Comparison of ENCODE assay signal across 1 cellular context in the genomic region with DNA sequence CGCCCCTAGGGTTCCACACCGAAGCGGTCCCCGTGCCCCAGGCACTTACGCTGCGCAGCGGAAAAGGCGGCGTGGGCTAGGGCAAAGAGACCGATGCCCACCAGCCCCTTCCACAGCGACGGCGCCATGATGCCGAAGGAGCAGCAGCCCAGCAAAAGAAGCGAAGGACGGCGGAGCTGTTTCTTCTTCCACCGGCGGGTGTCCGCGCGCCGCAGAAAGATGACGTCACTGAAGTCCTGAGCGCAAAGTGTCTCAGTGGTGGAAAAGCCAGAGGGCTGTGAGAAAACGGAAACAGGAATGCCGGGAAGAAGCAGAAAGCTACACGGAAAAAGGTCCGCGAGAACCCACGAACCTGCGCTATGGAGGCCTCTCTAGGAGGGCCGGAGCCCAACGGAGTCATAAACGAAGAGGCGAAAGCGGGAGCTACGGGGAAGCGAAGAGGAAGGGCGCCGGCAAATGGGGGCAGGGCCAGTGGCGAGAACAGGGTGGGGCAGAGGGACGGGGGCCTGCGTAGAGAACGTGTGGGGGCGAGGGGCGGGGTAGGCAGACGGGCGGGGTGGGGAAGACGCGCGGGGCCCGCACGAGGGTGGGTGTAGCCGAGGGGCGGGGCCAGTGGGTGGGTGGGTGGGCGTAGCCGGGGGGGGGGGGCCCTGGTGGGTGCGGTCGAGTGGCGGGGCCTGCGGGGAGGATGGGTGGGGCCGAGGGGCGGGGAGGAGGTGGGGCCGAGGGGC.
A peak's percentile ranks its signal among the peaks of the same experiment; 100 is the strongest.
TF ChIP-seq lines count a peak whose summit lies in the region.

Gene MMGT1 (minus strand): TSS at position 441 of the 731 bp plus-strand sequence. CDS start 313 bp downstream, at position 128.

TF ChIP-seq in GM12878, 131 proteins besides CTCF, POLR2A, EP300 and RAD21 (continued from another document):
- TF ChIP-seq STAT3 (IDR thresholded peaks at IDR 0.05; ENCODE audit: low read depth, low read length), result no peak
- TF ChIP-seq LARP7 (IDR thresholded peaks at IDR 0.05), result 0 out of 2 replicates have a peak, but pooled peaks have one; percentile 28
- TF ChIP-seq, protein P1, sequence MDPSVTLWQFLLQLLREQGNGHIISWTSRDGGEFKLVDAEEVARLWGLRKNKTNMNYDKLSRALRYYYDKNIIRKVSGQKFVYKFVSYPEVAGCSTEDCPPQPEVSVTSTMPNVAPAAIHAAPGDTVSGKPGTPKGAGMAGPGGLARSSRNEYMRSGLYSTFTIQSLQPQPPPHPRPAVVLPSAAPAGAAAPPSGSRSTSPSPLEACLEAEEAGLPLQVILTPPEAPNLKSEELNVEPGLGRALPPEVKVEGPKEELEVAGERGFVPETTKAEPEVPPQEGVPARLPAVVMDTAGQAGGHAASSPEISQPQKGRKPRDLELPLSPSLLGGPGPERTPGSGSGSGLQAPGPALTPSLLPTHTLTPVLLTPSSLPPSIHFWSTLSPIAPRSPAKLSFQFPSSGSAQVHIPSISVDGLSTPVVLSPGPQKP (IDR thresholded peaks at IDR 0.05; ENCODE audit: low read depth, low read length), result no peak
- TF ChIP-seq NFIC (IDR thresholded peaks at IDR 0.05; ENCODE audit: low read depth, low read length), result no peak
- TF ChIP-seq NRF1 (conservative IDR thresholded peaks at IDR 0.05; ENCODE audit: low read depth, low read length), result no peak
- TF ChIP-seq POLR2AphosphoS2 (IDR thresholded peaks at IDR 0.05; ENCODE audit: low read depth, low read length), result 0 out of 2 replicates have a peak, but pooled peaks have one; percentile 32
- TF ChIP-seq E4F1 (IDR thresholded peaks at IDR 0.05; ENCODE audit: borderline replicate concordance, partially characterized antibody), result no peak
- no peak for TF ChIP-seq SKIL (IDR thresholded peaks at IDR 0.05; ENCODE audit: low read depth, poor library complexity, severe bottlenecking)
- TF ChIP-seq CHD1 (IDR thresholded peaks at IDR 0.05; ENCODE audit: low read depth, low read length), result no peak
- TF ChIP-seq IKZF2 (IDR thresholded peaks at IDR 0.05), result peak; percentile 83 to 85
- peak; percentile 12; the same call in 1 of the 2 replicates for TF ChIP-seq BACH1 (IDR thresholded peaks at IDR 0.05; ENCODE audit: borderline replicate concordance)
- peak; percentile 72 for TF ChIP-seq YY1 (IDR thresholded peaks at IDR 0.05; ENCODE audit: low read depth, low read length)
- 0 out of 2 replicates have a peak, but pooled peaks have one; percentile 38 for TF ChIP-seq ASH2L (IDR thresholded peaks at IDR 0.05; ENCODE audit: borderline replicate concordance, low read depth)
- TF ChIP-seq, protein P2, sequence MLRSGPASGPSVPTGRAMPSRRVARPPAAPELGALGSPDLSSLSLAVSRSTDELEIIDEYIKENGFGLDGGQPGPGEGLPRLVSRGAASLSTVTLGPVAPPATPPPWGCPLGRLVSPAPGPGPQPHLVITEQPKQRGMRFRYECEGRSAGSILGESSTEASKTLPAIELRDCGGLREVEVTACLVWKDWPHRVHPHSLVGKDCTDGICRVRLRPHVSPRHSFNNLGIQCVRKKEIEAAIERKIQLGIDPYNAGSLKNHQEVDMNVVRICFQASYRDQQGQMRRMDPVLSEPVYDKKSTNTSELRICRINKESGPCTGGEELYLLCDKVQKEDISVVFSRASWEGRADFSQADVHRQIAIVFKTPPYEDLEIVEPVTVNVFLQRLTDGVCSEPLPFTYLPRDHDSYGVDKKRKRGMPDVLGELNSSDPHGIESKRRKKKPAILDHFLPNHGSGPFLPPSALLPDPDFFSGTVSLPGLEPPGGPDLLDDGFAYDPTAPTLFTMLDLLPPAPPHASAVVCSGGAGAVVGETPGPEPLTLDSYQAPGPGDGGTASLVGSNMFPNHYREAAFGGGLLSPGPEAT (IDR thresholded peaks at IDR 0.05; ENCODE audit: low read depth), result peak; percentile 88
- TF ChIP-seq ATF7 (IDR thresholded peaks at IDR 0.05; ENCODE audit: low read depth), result peak; percentile 99
- TF ChIP-seq NKRF (conservative IDR thresholded peaks at IDR 0.05), result peak; percentile 47; the same call in 1 of the 2 replicates
- TF ChIP-seq MYC (IDR thresholded peaks at IDR 0.05; ENCODE audit: insufficient read depth, insufficient read length, insufficient replicate concordance, low read length, severe bottlenecking), result no peak
- no peak for TF ChIP-seq TCF12 (IDR thresholded peaks at IDR 0.05; ENCODE audit: low read depth, low read length)
- no peak for TF ChIP-seq MEF2B (IDR thresholded peaks at IDR 0.05; ENCODE audit: partially characterized antibody, poor library complexity, severe bottlenecking)
- no peak for TF ChIP-seq BCLAF1 (IDR thresholded peaks at IDR 0.05)
- TF ChIP-seq CREM (IDR thresholded peaks at IDR 0.05; ENCODE audit: low read depth), result peak; percentile 95
- TF ChIP-seq GATAD2B (conservative IDR thresholded peaks at IDR 0.05; ENCODE audit: low read depth), result no peak; the same call in 1 of the 2 replicates
- TF ChIP-seq FOXM1 (IDR thresholded peaks at IDR 0.05; ENCODE audit: low read depth, low read length), result no peak
- peak; percentile 67 for TF ChIP-seq EED (IDR thresholded peaks at IDR 0.05; ENCODE audit: low read depth)
- peak; percentile 45 for TF ChIP-seq E2F8 (IDR thresholded peaks at IDR 0.05; ENCODE audit: low read depth, partially characterized antibody)
- TF ChIP-seq TCF3 (IDR thresholded peaks at IDR 0.05; ENCODE audit: borderline replicate concordance, insufficient read depth, low read depth, low read length), result no peak
- peak; percentile 41; the same call in 1 of the 2 replicates for TF ChIP-seq DPF2 (IDR thresholded peaks at IDR 0.05)
- TF ChIP-seq SMC3 (IDR thresholded peaks at IDR 0.05; ENCODE audit: borderline replicate concordance, low read length), result no peak
- peak; percentile 28; the same call in 1 of the 2 replicates for TF ChIP-seq SMAD5 (IDR thresholded peaks at IDR 0.05; ENCODE audit: low read depth)
- no peak for TF ChIP-seq HDAC6 (IDR thresholded peaks at IDR 0.05; ENCODE audit: unreplicated experiment)
